Comparison of ENCODE assay signal across 15 cellular contexts in the genomic region with DNA sequence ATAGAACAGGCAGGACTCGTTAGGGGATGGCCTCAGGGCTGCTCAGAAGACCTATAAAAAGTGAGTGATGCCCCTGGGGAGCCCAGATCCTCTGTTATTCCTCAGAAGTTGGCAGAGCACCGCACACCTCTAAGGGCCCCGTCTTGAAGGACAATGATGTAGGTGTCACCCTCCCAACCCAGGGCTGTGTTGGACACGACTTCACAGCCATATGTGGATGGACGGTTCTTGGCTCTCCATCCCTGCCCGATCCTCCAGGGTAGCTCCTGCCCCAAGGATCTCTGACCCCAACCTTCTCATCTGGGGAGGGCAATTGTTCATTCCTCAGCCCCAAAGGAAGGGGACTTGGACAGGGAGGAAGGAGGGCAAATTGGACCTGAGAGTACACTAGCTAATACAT.
"Had no signal": no experiment of that assay in that cellular context is flagged by ENCODE, and none has a peak within 500 bp of the region (broad histone marks: within the 10 kb centered on the region; RNA-seq: fewer than 3 reads in every experiment).

No MANE protein-coding gene starts in this region.

- DNase-seq: activated CD4-positive, alpha-beta T cell treated with anti-CD3 and anti-CD28 coated beads for 4 hours; activated CD8-positive, alpha-beta T cell treated with anti-CD3 and anti-CD28 coated beads for 36 hours; activated T-cell treated with anti-CD3 and anti-CD28 coated beads, Interleukin-2, amount 50 U/mL, for 72 hours; caudate nucleus; colonic mucosa; hippocampal formation; mammary epithelial cell; mucosa of descending colon; naive thymus-derived CD4-positive, alpha-beta T cell; nucleus accumbens; SHP77 treated with DMSO at 0.1 percent for 48 hours had no signal

- H3K9me3 ChIP-seq: colonic mucosa, left lung, mucosa of descending colon, tibial artery had no signal

- H3K27me3 ChIP-seq: colonic mucosa, left lung, tibial artery had no signal

- H3K4me1 ChIP-seq: colonic mucosa, left lung had no signal

- H3K9me3 Mint-ChIP-seq: activated CD8-positive, alpha-beta T cell treated with anti-CD3 and anti-CD28 coated beads for 36 hours; activated T-cell treated with anti-CD3 and anti-CD28 coated beads, Interleukin-2, amount 50 U/mL, for 72 hours; naive thymus-derived CD4-positive, alpha-beta T cell; stimulated activated effector memory CD8-positive, alpha-beta T cell treated with anti-CD3 and anti-CD28 coated beads, Interleukin-12 subunit alpha, Interleukin-12 subunit beta, amount 100 ng/mL, for 72 hours had no signal

- H3K4me3 Mint-ChIP-seq: activated CD8-positive, alpha-beta T cell treated with anti-CD3 and anti-CD28 coated beads for 36 hours; activated T-cell treated with anti-CD3 and anti-CD28 coated beads, Interleukin-2, amount 50 U/mL, for 72 hours; naive thymus-derived CD4-positive, alpha-beta T cell; stimulated activated effector memory CD8-positive, alpha-beta T cell treated with anti-CD3 and anti-CD28 coated beads, Interleukin-12 subunit alpha, Interleukin-12 subunit beta, amount 100 ng/mL, for 72 hours had no signal

- H3K27ac Mint-ChIP-seq: activated CD8-positive, alpha-beta T cell treated with anti-CD3 and anti-CD28 coated beads for 36 hours; activated T-cell treated with anti-CD3 and anti-CD28 coated beads, Interleukin-2, amount 50 U/mL, for 72 hours; naive thymus-derived CD4-positive, alpha-beta T cell; stimulated activated effector memory CD8-positive, alpha-beta T cell treated with anti-CD3 and anti-CD28 coated beads, Interleukin-12 subunit alpha, Interleukin-12 subunit beta, amount 100 ng/mL, for 72 hours had no signal

- H3K4me3 ChIP-seq: colonic mucosa, left lung, mucosa of descending colon, tibial artery had no signal

- H3K4me1 Mint-ChIP-seq: naive thymus-derived CD4-positive, alpha-beta T cell had no signal

- ATAC-seq: activated CD8-positive, alpha-beta T cell treated with anti-CD3 and anti-CD28 coated beads for 36 hours; activated T-cell treated with anti-CD3 and anti-CD28 coated beads, Interleukin-2, amount 50 U/mL, for 72 hours; esophagus mucosa; left lung; mucosa of descending colon; naive thymus-derived CD4-positive, alpha-beta T cell; stimulated activated effector memory CD8-positive, alpha-beta T cell treated with anti-CD3 and anti-CD28 coated beads, Interleukin-12 subunit alpha, Interleukin-12 subunit beta, amount 100 ng/mL, for 72 hours had no signal

- H3K27ac ChIP-seq: colonic mucosa, left lung had no signal

- H3K36me3 ChIP-seq: colonic mucosa, left lung, tibial artery had no signal

- H3K36me3 Mint-ChIP-seq: naive thymus-derived CD4-positive, alpha-beta T cell; stimulated activated effector memory CD8-positive, alpha-beta T cell treated with anti-CD3 and anti-CD28 coated beads, Interleukin-12 subunit alpha, Interleukin-12 subunit beta, amount 100 ng/mL, for 72 hours had no signal
